16 cellular contexts compared by ENCODE assay signal in genomic region chr1:164608651-164609057, GRCh38. TPM values are rescaled to one million over a fixed set of nuclear protein-coding genes. Genes with fewer than 3 reads are reported as not detected.
DNase-seq lines count a peak whose midpoint lies in the region; ATAC-seq and TF ChIP-seq lines count a peak whose summit lies in the region.
"Had no signal": no experiment of that assay in that cellular context is flagged by ENCODE, and none has a peak within 500 bp of the region (broad histone marks: within the 10 kb centered on the region; RNA-seq: fewer than 3 reads in every experiment).

No MANE protein-coding gene starts in this region.

- no peak for TF ChIP-seq CTCF in gastrocnemius medialis (IDR thresholded peaks at IDR 0.05 in 4 of 5, conservative IDR thresholded peaks at IDR 0.05 in 1 of 5)

- H3K4me3 ChIP-seq in adipocyte (ENCODE audit: low read length), result no peak overlapping the region
- H3K4me3 ChIP-seq in gastrocnemius medialis, result no peak overlapping the region
- H3K4me3 ChIP-seq: BLaER1 treated with 17β-estradiol and CSF1 and Interleukin-3, amounts not matched to agents 10 nM and 100 nM; Peyer's patch; upper lobe of left lung had no signal

- TF ChIP-seq POLR2A in gastrocnemius medialis (IDR thresholded peaks at IDR 0.05), result no peak

- H3K27ac ChIP-seq in gastrocnemius medialis, result peak overlapping the region; percentile 78 to 85 (median 82)
- H3K27ac ChIP-seq: BLaER1 treated with 17β-estradiol and CSF1 and Interleukin-3, amounts not matched to agents 10 nM and 100 nM; Peyer's patch had no signal

- DNase-seq in EH (ENCODE audit: low read depth) (peak; percentile 71), adipocyte (ENCODE audit: low read depth) (peak; percentile 62), left ventricle myocardium superior (no peak), gastrocnemius medialis (no peak), NCI-H1105 (lab: John Stamatoyannopoulos, UW) (no peak), NCI-H128 (lab: John Stamatoyannopoulos, UW; ENCODE audit: unreplicated experiment) (no peak)
- DNase-seq: activated CD4-positive, alpha-beta T cell treated with anti-CD3 and anti-CD28 coated beads for 1 hour; activated naive CD8-positive, alpha-beta T cell treated with anti-CD3 and anti-CD28 coated beads, Interleukin-2, amount 10 ng/mL, durations not matched to agents 7 days and 5 days; DMS153; hypothalamus; Peyer's patch; retina; upper lobe of left lung had no signal

- intact Hi-C loops in left ventricle myocardium superior (cut with micrococcal nuclease), result no loop called here
- intact Hi-C loops in gastrocnemius medialis (cut with DNase I; ENCODE audit: low total_unique reads), result loop anchor here (10.0 kb wide), 1 partner anchor 466 kb away; no protein-coding TSS in a partner anchor

- no peaks in the 10 kb centered on the region for H3K27me3 ChIP-seq in adipocyte (replicated peaks; ENCODE audit: control insufficient read depth, insufficient read depth, low read length)
- H3K27me3 ChIP-seq in gastrocnemius medialis, result no peaks in the 10 kb centered on the region
- H3K27me3 ChIP-seq: BLaER1 treated with 17β-estradiol and CSF1 and Interleukin-3, amounts not matched to agents 10 nM and 100 nM; Peyer's patch; upper lobe of left lung had no signal

- H3K4me1 ChIP-seq in adipocyte (ENCODE audit: control insufficient read depth, insufficient read depth, low read length), result peaks cover 55% of the 10 kb centered on the region
- H3K4me1 ChIP-seq in gastrocnemius medialis, result peaks cover 63 to 88% of the 10 kb centered on the region in 2 donors

- H3K9me3 ChIP-seq in adipocyte (ENCODE audit: control insufficient read depth, low read length) (no peaks in the 10 kb centered on the region), gastrocnemius medialis (no peaks in the 10 kb centered on the region)
- H3K9me3 ChIP-seq: BLaER1 treated with 17β-estradiol and CSF1 and Interleukin-3, amounts not matched to agents 10 nM and 100 nM; Peyer's patch; upper lobe of left lung had no signal

- ATAC-seq in left ventricle myocardium superior (peak; percentile 34), gastrocnemius medialis (no peak), HG03095 (IDR thresholded peaks at IDR 0.05; ENCODE audit: unreplicated experiment) (no peak), GM19452 (IDR thresholded peaks at IDR 0.05; ENCODE audit: unreplicated experiment) (no peak)

- no peak overlapping the region for H3K9ac ChIP-seq in adipocyte (ENCODE audit: low read length)
- H3K9ac ChIP-seq: BLaER1 treated with 17β-estradiol and CSF1 and Interleukin-3, amounts not matched to agents 10 nM and 100 nM had no signal

- H3K36me3 ChIP-seq in adipocyte (ENCODE audit: control insufficient read depth, insufficient read depth, low read length, severe bottlenecking), result peaks cover 1% of the 10 kb centered on the region
- no peaks in the 10 kb centered on the region for H3K36me3 ChIP-seq in gastrocnemius medialis
- H3K36me3 ChIP-seq: BLaER1 treated with 17β-estradiol and CSF1 and Interleukin-3, amounts not matched to agents 10 nM and 100 nM; Peyer's patch; upper lobe of left lung had no signal

- in situ Hi-C loops in gastrocnemius medialis (cut with MboI; ENCODE audit: low sequenced_read_pairs in 4 of 4), result loop anchor here in 1 of 4 donors (10.0 kb wide), 1 partner anchor 56 kb away; no protein-coding TSS in a partner anchor

RNA-seq across cellular contexts. Expression of gene PBX1, which starts 49.7 kb away (rescaled TPM):
- 69.6 TPM for total RNA-seq in left ventricle myocardium superior
- 10 to 100 TPM; 21.7 to 36.5 (median 29.0) TPM for total RNA-seq in gastrocnemius medialis

Comparison
In these comparisons a context has a peak if more than half of its experiments do, and no peak if none do; other contexts are left out.
1. DNase-seq: peak in EH (single experiment) and adipocyte (single experiment); none in left ventricle myocardium superior (single experiment), gastrocnemius medialis (0 of 2), NCI-H1105 (single experiment) and NCI-H128 (single experiment).